30 cellular contexts compared by ENCODE assay signal in genomic region chr10:4931587-4931986, GRCh38. TPM values are rescaled to one million over a fixed set of nuclear protein-coding genes. Genes with fewer than 3 reads are reported as not detected.
DNase-seq lines count a peak whose midpoint lies in the region; ATAC-seq, FAIRE-seq and TF ChIP-seq lines count a peak whose summit lies in the region.
"Had no signal": no experiment of that assay in that cellular context is flagged by ENCODE, and none has a peak within 500 bp of the region (broad histone marks: within the 10 kb centered on the region; RNA-seq: fewer than 3 reads in every experiment).

No MANE protein-coding gene starts in this region.

- peak; percentile 32 for FAIRE-seq in bronchial epithelial cell (lab: Jason Lieb, UNC)
- FAIRE-seq in urothelium cell line (lab: Jason Lieb, UNC) = no peak
- FAIRE-seq: GM12891 had no signal

- no peak for TF ChIP-seq CTCF in NB4 (IDR thresholded peaks at IDR 0.05; ENCODE audit: low read depth, low read length)
- no peak for TF ChIP-seq CTCF in bronchial epithelial cell (IDR thresholded peaks at IDR 0.05; ENCODE audit: insufficient read depth, low read length, severe bottlenecking)

- no peak for TF ChIP-seq POLR2A in NB4 (IDR thresholded peaks at IDR 0.05; ENCODE audit: extremely low read depth, insufficient read length)

- ATAC-seq in GM21723 (IDR thresholded peaks at IDR 0.05; ENCODE audit: unreplicated experiment) (no peak), GM21381 (IDR thresholded peaks at IDR 0.05; ENCODE audit: unreplicated experiment) (no peak)
- ATAC-seq: Panc1 had no signal

- H3K27me3 ChIP-seq in bronchial epithelial cell (ENCODE audit: control insufficient read depth, insufficient read depth, low read length) = no peaks in the 10 kb centered on the region
- H3K27me3 ChIP-seq: BE2C, MG63, SJCRH30, uterus had no signal

- H3K36me3 ChIP-seq in bronchial epithelial cell (ENCODE audit: control insufficient read depth, insufficient read depth, low read length) = no peaks in the 10 kb centered on the region
- H3K36me3 ChIP-seq: BE2C, MG63, SJCRH30, uterus, WERI-Rb-1 had no signal

- DNase-seq in CMK (ENCODE audit: low read depth) (peak; percentile 15), NB4 (ENCODE audit: low read depth) (peak; percentile 34), bronchial epithelial cell (ENCODE audit: low read depth) (no peak), mucosa of gallbladder (ENCODE audit: low spot score) (peak; percentile 63), urothelium cell line (ENCODE audit: low spot score) (no peak), NCI-H226 (no peak)
- DNase-seq: activated CD4-positive, alpha-beta T cell treated with anti-CD3 and anti-CD28 coated beads, Interleukin-2, amount 50 U/mL, for 1 hour; activated naive CD4-positive, alpha-beta T cell treated with anti-CD3 and anti-CD28 coated beads, Interleukin-2, amount 50 U/mL, for 16 hours; amygdala; BE2C; COR-L47; cortex of kidney; kidney glomerular epithelial cell; mesenchymal stem cell; MG63; naive B cell; NCI-H1436 treated with DMSO at 0.1 percent for 48 hours; NCI-H510A treated with DMSO at 0.1 percent for 48 hours; NK-92 treated with Interleukin-12 subunit alpha and Interleukin-12 subunit beta, amount 100 ng/mL, for 24 hours; nucleus accumbens; SJCRH30; stimulated activated CD4-positive, alpha-beta T cell treated with anti-CD3 and anti-CD28 coated beads, Interleukin-1b, Interleukin-23, amount 100 ng/mL, for 48 hours; substantia nigra; uterus; WERI-Rb-1 had no signal

- H3K4me3 ChIP-seq in NB4 (ENCODE audit: low read depth, low read length) = no peak overlapping the region
- H3K4me3 ChIP-seq in bronchial epithelial cell (ENCODE audit: low read depth, low read length) = no peak overlapping the region
- H3K4me3 ChIP-seq: MG63, SJCRH30, skin epidermis, uterus had no signal

RNA-seq across cellular contexts. Expression of gene AKR1C1, which starts 31.6 kb away (rescaled TPM):
- total RNA-seq in bronchial epithelial cell (63.2 and 113 TPM in 2 replicates), mucosa of gallbladder (48.7 TPM)

Comparison
In these comparisons a context has a peak if more than half of its experiments do, and no peak if none do; other contexts are left out.
1. DNase-seq: peak in CMK (single experiment), NB4 (single experiment) and mucosa of gallbladder (single experiment); none in bronchial epithelial cell (single experiment), urothelium cell line (single experiment) and NCI-H226 (single experiment).